ENCODE assay signal across 1 cellular context in the genomic region with DNA sequence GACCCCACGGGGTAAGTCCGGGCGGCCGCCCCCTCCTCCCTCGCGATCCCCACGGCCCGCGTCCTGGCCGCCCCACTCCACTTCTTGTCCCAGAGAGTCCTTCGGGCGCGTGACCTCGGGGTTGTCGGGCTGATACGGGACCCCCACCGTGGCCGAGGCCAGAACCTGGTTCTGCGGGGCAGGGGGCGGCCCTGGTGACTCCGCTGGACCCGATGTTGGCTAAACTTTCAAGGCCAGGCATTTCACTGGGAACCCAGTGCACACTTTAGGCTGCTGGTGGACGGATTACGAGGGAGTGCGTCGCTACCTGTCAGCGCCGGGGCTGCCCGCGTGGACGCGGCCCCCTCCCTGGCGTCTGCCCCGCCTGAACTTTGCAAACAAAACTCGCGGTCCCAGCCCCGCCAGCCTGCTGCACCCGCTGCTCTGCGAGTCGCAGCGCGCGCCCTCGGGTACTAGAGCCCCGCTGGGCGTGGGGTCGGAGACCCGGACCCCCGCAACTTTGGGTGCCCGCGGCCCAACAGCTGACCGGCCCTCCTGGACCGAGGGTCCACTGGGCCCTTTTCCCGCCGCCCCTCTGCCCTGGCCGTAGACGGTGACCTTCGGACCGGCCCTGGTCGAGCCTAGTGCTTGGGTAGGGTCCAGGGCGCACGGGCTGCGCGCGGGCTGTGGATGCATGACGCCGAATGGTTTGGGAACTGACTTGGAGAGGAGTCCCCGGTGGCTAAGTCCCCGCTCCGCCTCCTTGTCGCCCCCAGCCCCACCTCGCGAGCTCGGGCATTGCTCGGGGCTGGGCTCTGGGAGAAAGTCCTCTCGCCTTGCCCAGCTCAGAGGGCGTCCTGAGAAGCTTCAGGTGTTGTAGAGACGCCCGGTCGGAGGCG.
TF ChIP-seq lines count a peak whose summit lies in the region.

No MANE protein-coding gene starts in this region.

TF ChIP-seq in HepG2, 621 proteins besides CTCF, POLR2A, EP300 and RAD21 (continued from another document and continues in another):
- TF ChIP-seq HIC2 (CRISPR knock-in tag; IDR thresholded peaks at IDR 0.05; ENCODE audit: low read depth) (peak; percentile 46; the same call in 1 of the 2 replicates), TOPORS (CRISPR knock-in tag; IDR thresholded peaks at IDR 0.05) (peak; percentile 76), ZBTB25 (CRISPR knock-in tag; IDR thresholded peaks at IDR 0.05) (no peak), HNRNPL (IDR thresholded peaks at IDR 0.05; ENCODE audit: low read depth, low read length) (no peak), PHF5A (CRISPR knock-in tag; IDR thresholded peaks at IDR 0.05; ENCODE audit: low read depth, unreplicated experiment) (no peak), ZSCAN25 (CRISPR knock-in tag; IDR thresholded peaks at IDR 0.05) (peak; percentile 59; the same call in 1 of the 2 replicates), MXD4 (CRISPR knock-in tag; IDR thresholded peaks at IDR 0.05) (peak; percentile 41; the same call in 1 of the 2 replicates), ZSCAN31 (CRISPR knock-in tag; IDR thresholded peaks at IDR 0.05; ENCODE audit: low read depth) (peak; percentile 43; the same call in 1 of the 2 replicates), REXO4 (CRISPR knock-in tag; IDR thresholded peaks at IDR 0.05; ENCODE audit: borderline replicate concordance) (no peak), SETDB1 (CRISPR knock-in tag; IDR thresholded peaks at IDR 0.05; ENCODE audit: borderline replicate concordance) (no peak), ZNF350 (CRISPR knock-in tag; IDR thresholded peaks at IDR 0.05; ENCODE audit: borderline replicate concordance, low read depth) (no peak; the same call in 1 of the 2 replicates), BRCA1 (CRISPR knock-in tag; IDR thresholded peaks at IDR 0.05) (peak; percentile 89; the same call in 1 of the 2 replicates), ETV5 (CRISPR knock-in tag; IDR thresholded peaks at IDR 0.05; ENCODE audit: borderline replicate concordance) (no peak), ZNF510 (CRISPR knock-in tag; IDR thresholded peaks at IDR 0.05; ENCODE audit: low read depth) (0 out of 2 replicates have a peak, but pooled peaks have one; percentile 34), ZNF790 (CRISPR knock-in tag; IDR thresholded peaks at IDR 0.05; ENCODE audit: borderline replicate concordance) (no peak), IKZF5 (CRISPR knock-in tag; IDR thresholded peaks at IDR 0.05) (peak; percentile 67; the same call in 1 of the 2 replicates), NFRKB (IDR thresholded peaks at IDR 0.05) (no peak), PTBP1 (IDR thresholded peaks at IDR 0.05; ENCODE audit: low read depth, low read length, poor library complexity, severe bottlenecking) (peak; percentile 7), ZNF337 (CRISPR knock-in tag; IDR thresholded peaks at IDR 0.05; ENCODE audit: borderline replicate concordance, low read depth) (no peak), HOXA5 (CRISPR knock-in tag; IDR thresholded peaks at IDR 0.05) (peak; percentile 88), CAMTA2 (CRISPR knock-in tag; IDR thresholded peaks at IDR 0.05; ENCODE audit: borderline replicate concordance) (no peak), ZFX (CRISPR knock-in tag; IDR thresholded peaks at IDR 0.05; ENCODE audit: low read depth) (peak; percentile 95), CEBPB (IDR thresholded peaks at IDR 0.05; ENCODE audit: borderline replicate concordance, low read depth, low read length) (no peak), CREB3 (CRISPR knock-in tag; IDR thresholded peaks at IDR 0.05) (no peak), ZNF253 (CRISPR knock-in tag; IDR thresholded peaks at IDR 0.05; ENCODE audit: borderline replicate concordance) (peak; percentile 66; the same call in 1 of the 2 replicates), ZNF614 (CRISPR knock-in tag; IDR thresholded peaks at IDR 0.05; ENCODE audit: borderline replicate concordance) (no peak), PAX8 (CRISPR knock-in tag; IDR thresholded peaks at IDR 0.05; ENCODE audit: borderline replicate concordance) (0 out of 2 replicates have a peak, but pooled peaks have one; percentile 50), THYN1 (CRISPR knock-in tag; IDR thresholded peaks at IDR 0.05; ENCODE audit: borderline replicate concordance, low read depth) (no peak), ONECUT2 (CRISPR knock-in tag; IDR thresholded peaks at IDR 0.05) (no peak), TCF12 (IDR thresholded peaks at IDR 0.05) (no peak), TCF12 (CRISPR knock-in tag; IDR thresholded peaks at IDR 0.05) (no peak; the same call in 1 of the 2 replicates), ZNF264 (CRISPR knock-in tag; IDR thresholded peaks at IDR 0.05) (peak; percentile 50; the same call in 1 of the 2 replicates), DRAP1 (CRISPR knock-in tag; IDR thresholded peaks at IDR 0.05) (no peak; the same call in 1 of the 2 replicates), ZFP82 (CRISPR knock-in tag; IDR thresholded peaks at IDR 0.05; ENCODE audit: borderline replicate concordance) (peak; percentile 29; the same call in 1 of the 2 replicates), ZUFSP (CRISPR knock-in tag; IDR thresholded peaks at IDR 0.05; ENCODE audit: borderline replicate concordance) (no peak), PLSCR1 (CRISPR knock-in tag; IDR thresholded peaks at IDR 0.05; ENCODE audit: borderline replicate concordance) (no peak), SMAD9 (CRISPR knock-in tag; IDR thresholded peaks at IDR 0.05) (0 out of 2 replicates have a peak, but pooled peaks have one; percentile 29), NFYC (CRISPR knock-in tag; IDR thresholded peaks at IDR 0.05) (no peak), MIER2 (CRISPR knock-in tag; IDR thresholded peaks at IDR 0.05) (no peak), ZNF275 (CRISPR knock-in tag; IDR thresholded peaks at IDR 0.05; ENCODE audit: borderline replicate concordance) (no peak; the same call in 1 of the 2 replicates), HMG20A (CRISPR knock-in tag; IDR thresholded peaks at IDR 0.05; ENCODE audit: borderline replicate concordance) (no peak)
- TF ChIP-seq, protein P1, sequence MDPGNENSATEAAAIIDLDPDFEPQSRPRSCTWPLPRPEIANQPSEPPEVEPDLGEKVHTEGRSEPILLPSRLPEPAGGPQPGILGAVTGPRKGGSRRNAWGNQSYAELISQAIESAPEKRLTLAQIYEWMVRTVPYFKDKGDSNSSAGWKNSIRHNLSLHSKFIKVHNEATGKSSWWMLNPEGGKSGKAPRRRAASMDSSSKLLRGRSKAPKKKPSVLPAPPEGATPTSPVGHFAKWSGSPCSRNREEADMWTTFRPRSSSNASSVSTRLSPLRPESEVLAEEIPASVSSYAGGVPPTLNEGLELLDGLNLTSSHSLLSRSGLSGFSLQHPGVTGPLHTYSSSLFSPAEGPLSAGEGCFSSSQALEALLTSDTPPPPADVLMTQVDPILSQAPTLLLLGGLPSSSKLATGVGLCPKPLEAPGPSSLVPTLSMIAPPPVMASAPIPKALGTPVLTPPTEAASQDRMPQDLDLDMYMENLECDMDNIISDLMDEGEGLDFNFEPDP (CRISPR knock-in tag; conservative IDR thresholded peaks at IDR 0.05): no peak
- TF ChIP-seq, protein P2, sequence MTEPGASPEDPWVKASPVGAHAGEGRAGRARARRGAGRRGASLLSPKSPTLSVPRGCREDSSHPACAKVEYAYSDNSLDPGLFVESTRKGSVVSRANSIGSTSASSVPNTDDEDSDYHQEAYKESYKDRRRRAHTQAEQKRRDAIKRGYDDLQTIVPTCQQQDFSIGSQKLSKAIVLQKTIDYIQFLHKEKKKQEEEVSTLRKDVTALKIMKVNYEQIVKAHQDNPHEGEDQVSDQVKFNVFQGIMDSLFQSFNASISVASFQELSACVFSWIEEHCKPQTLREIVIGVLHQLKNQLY (CRISPR knock-in tag; IDR thresholded peaks at IDR 0.05): peak; percentile 36; the same call in 1 of the 2 replicates
- TF ChIP-seq, protein P3, sequence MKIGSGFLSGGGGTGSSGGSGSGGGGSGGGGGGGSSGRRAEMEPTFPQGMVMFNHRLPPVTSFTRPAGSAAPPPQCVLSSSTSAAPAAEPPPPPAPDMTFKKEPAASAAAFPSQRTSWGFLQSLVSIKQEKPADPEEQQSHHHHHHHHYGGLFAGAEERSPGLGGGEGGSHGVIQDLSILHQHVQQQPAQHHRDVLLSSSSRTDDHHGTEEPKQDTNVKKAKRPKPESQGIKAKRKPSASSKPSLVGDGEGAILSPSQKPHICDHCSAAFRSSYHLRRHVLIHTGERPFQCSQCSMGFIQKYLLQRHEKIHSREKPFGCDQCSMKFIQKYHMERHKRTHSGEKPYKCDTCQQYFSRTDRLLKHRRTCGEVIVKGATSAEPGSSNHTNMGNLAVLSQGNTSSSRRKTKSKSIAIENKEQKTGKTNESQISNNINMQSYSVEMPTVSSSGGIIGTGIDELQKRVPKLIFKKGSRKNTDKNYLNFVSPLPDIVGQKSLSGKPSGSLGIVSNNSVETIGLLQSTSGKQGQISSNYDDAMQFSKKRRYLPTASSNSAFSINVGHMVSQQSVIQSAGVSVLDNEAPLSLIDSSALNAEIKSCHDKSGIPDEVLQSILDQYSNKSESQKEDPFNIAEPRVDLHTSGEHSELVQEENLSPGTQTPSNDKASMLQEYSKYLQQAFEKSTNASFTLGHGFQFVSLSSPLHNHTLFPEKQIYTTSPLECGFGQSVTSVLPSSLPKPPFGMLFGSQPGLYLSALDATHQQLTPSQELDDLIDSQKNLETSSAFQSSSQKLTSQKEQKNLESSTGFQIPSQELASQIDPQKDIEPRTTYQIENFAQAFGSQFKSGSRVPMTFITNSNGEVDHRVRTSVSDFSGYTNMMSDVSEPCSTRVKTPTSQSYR (CRISPR knock-in tag; IDR thresholded peaks at IDR 0.05; ENCODE audit: borderline replicate concordance): no peak
- TF ChIP-seq, protein P4, sequence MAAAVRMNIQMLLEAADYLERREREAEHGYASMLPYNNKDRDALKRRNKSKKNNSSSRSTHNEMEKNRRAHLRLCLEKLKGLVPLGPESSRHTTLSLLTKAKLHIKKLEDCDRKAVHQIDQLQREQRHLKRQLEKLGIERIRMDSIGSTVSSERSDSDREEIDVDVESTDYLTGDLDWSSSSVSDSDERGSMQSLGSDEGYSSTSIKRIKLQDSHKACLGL (CRISPR knock-in tag; IDR thresholded peaks at IDR 0.05): peak; percentile 60; the same call in 1 of the 2 replicates
